Comparison of ENCODE assay signal across 25 cellular contexts in the genomic region with DNA sequence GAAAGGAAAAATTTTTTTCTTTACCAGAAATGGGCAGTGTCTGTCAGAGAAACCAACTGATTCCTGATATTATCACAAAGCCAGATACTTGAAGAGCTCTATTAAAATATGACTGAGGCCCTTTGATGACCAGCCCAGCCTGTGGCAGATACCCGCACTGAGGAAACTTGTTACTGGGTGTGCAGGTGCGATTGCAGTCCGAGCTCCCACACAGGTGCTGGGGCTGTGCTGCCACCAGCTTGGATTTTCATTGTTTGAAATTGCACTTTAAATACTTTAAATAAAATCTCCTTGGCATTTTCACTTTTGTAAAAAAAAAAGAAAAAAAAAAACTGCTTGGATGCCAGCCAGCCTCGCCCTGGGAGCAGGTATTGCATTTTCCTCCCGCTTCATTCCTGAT. TPM values are rescaled to one million over a fixed set of nuclear protein-coding genes. Genes with fewer than 3 reads are reported as not detected.
DNase-seq lines count a peak whose midpoint lies in the region; ATAC-seq and TF ChIP-seq lines count a peak whose summit lies in the region.
"Had no signal": no experiment of that assay in that cellular context is flagged by ENCODE, and none has a peak within 500 bp of the region (broad histone marks: within the 10 kb centered on the region; RNA-seq: fewer than 3 reads in every experiment).

No MANE protein-coding gene starts in this region.

- peaks cover 0 to 2% of the 10 kb centered on the region in 2 experiments; a peak in 1 of 4 replicates for H3K4me1 ChIP-seq in SK-N-SH (ENCODE audit: control insufficient read depth in 1 of 2, insufficient read depth in 2 of 2, low read depth in 1 of 2, low read length in 1 of 2)
- peaks cover 53% of the 10 kb centered on the region for H3K4me1 ChIP-seq in mammary epithelial cell (ENCODE audit: insufficient read depth, low read length)
- peaks cover 40 to 60% of the 10 kb centered on the region in 2 donors for H3K4me1 ChIP-seq in mucosa of rectum (ENCODE audit: control insufficient read depth in 2 of 2, insufficient read depth in 2 of 2, low read length in 2 of 2)
- no peaks in the 10 kb centered on the region for H3K4me1 ChIP-seq in ascending aorta

- POLR2A ChIA-PET in SK-N-SH (lab: Yijun Ruan, JAX): no interaction called here

- TF ChIP-seq RAD21 in SK-N-SH (IDR thresholded peaks at IDR 0.05; ENCODE audit: low read length): no peak

- no peak overlapping the region for H3K4me2 ChIP-seq in SK-N-SH
- H3K4me2 ChIP-seq in mammary epithelial cell (ENCODE audit: insufficient read depth, low read depth, low read length): no peak overlapping the region

- H4K20me1 ChIP-seq in SK-N-SH (ENCODE audit: insufficient read depth) (no peaks in the 10 kb centered on the region), mammary epithelial cell (ENCODE audit: insufficient read depth, low read length) (no peaks in the 10 kb centered on the region)

- TF ChIP-seq EP300 in SK-N-SH (IDR thresholded peaks at IDR 0.05; ENCODE audit: borderline replicate concordance in 1 of 2, low read depth in 1 of 2, low read length in 1 of 2): no peak

- DNase-seq in SK-N-SH (peak; percentile 23), mammary epithelial cell (peak; percentile 34), HK-2 (ENCODE audit: unreplicated experiment) (no peak), KBM-7 (no peak), ascending aorta (ENCODE audit: low spot score in 2 of 2) (no peak), medulla oblongata (ENCODE audit: extremely low spot score) (no peak)
- DNase-seq: activated CD4-positive, alpha-beta memory T cell treated with anti-CD3 and anti-CD28 coated beads for 36 hours; activated T-cell treated with anti-CD3 and anti-CD28 coated beads for 4 hours; amniotic stem cell; caudate nucleus; DMS153; HCEC 1CT; KG1; left ventricle myocardium superior; naive B cell; NCI-H1092; stimulated activated CD4-positive, alpha-beta T cell treated with anti-CD3 and anti-CD28 coated beads, Interleukin-1b, Interleukin-23, amount 100 ng/mL, for 48 hours; stimulated activated naive CD4-positive, alpha-beta T cell treated with Interleukin-2 at 50 U/mL for 16 hours; trophoblast cell had no signal

- dilution Hi-C loops in mammary epithelial cell (cut with HindIII; ENCODE audit: low sequenced_read_pairs): no loop called here

- no peak for TF ChIP-seq CTCF in SK-N-SH (IDR thresholded peaks at IDR 0.05)
- TF ChIP-seq CTCF in mammary epithelial cell (conservative IDR thresholded peaks at IDR 0.05 in 1 of 2, IDR thresholded peaks at IDR 0.05 in 1 of 2; ENCODE audit: extremely low read depth in 1 of 2, insufficient read depth in 1 of 2, low read depth in 1 of 2, low read length in 2 of 2): no peak
- TF ChIP-seq CTCF in ascending aorta (IDR thresholded peaks at IDR 0.05): no peak

- no peak overlapping the region for H3K4me3 ChIP-seq in SK-N-SH (ENCODE audit: low read depth in 2 of 2, low read length in 1 of 2)
- H3K4me3 ChIP-seq in mammary epithelial cell (replicated peaks in 1 of 3; ENCODE audit: insufficient read depth in 1 of 3, low read depth in 2 of 3, low read length in 3 of 3): no peak overlapping the region
- H3K4me3 ChIP-seq in mucosa of rectum (ENCODE audit: low read length in 2 of 2): peak overlapping the region; percentile 18 to 55
- H3K4me3 ChIP-seq in ascending aorta: no peak overlapping the region
- H3K4me3 ChIP-seq: SJSA1 had no signal

- CTCF ChIA-PET in SK-N-SH (lab: Yijun Ruan, JAX): interaction anchor here (0.7 kb wide), 1 partner anchor 39 kb away, joined by 3 read pairs; no protein-coding TSS in a partner anchor
- CTCF ChIA-PET in mammary epithelial cell (lab: Charles Lee; ENCODE audit: low non-redundant PET): no interaction called here

- H3K36me3 ChIP-seq in SK-N-SH (replicated peaks in 1 of 2; ENCODE audit: control insufficient read depth in 1 of 2, insufficient read depth in 2 of 2, low read length in 1 of 2) (no peaks in the 10 kb centered on the region), mammary epithelial cell (ENCODE audit: insufficient read depth, low read length) (no peaks in the 10 kb centered on the region), mucosa of rectum (ENCODE audit: control insufficient read depth in 2 of 2, insufficient read depth in 2 of 2, low read length in 2 of 2) (peaks cover 20 to 22% of the 10 kb centered on the region in 2 donors), ascending aorta (no peaks in the 10 kb centered on the region)
- H3K36me3 ChIP-seq: SJSA1 had no signal

- no peaks in the 10 kb centered on the region for H3K9me2 ChIP-seq in SK-N-SH

- in situ Hi-C loops in mammary epithelial cell (cut with MboI; ENCODE audit: low sequenced_read_pairs in 2 of 2): no loop called here
- in situ Hi-C loops in KBM-7 (cut with MboI; ENCODE audit: low pct_unique_long_range_greater_than_20kb, low sequenced_read_pairs): no loop called here

- no peaks in the 10 kb centered on the region; the same call in 1 of the 2 replicates for H3K27me3 ChIP-seq in SK-N-SH (ENCODE audit: insufficient read depth)
- H3K27me3 ChIP-seq in mammary epithelial cell (ENCODE audit: insufficient read depth, low read length): no peaks in the 10 kb centered on the region
- H3K27me3 ChIP-seq in mucosa of rectum (ENCODE audit: control insufficient read depth in 2 of 2, insufficient read depth in 2 of 2, low read length in 2 of 2): no peaks in the 10 kb centered on the region
- H3K27me3 ChIP-seq in ascending aorta: no peaks in the 10 kb centered on the region
- H3K27me3 ChIP-seq: SJSA1 had no signal

- H3K9me3 ChIP-seq in SK-N-SH (no peaks in the 10 kb centered on the region), mammary epithelial cell (replicated peaks; ENCODE audit: insufficient read depth, low read length) (no peaks in the 10 kb centered on the region), mucosa of rectum (ENCODE audit: control insufficient read depth in 2 of 2, low read length in 2 of 2) (no peaks in the 10 kb centered on the region), ascending aorta (no peaks in the 10 kb centered on the region)
- H3K9me3 ChIP-seq: SJSA1 had no signal

- 75% methylated on average over 5 of the region's 5 CpGs for WGBS in SK-N-SH (ENCODE audit: low lambda C conversion rate)
- WGBS in mammary epithelial cell (ENCODE audit: low coverage, missing lambda C conversion rate): 33% methylated on average over 5 of the region's 5 CpGs

- H3K27ac ChIP-seq in SK-N-SH (ENCODE audit: low read depth in 2 of 2, low read length in 1 of 2): no peak overlapping the region
- H3K27ac ChIP-seq in mammary epithelial cell (ENCODE audit: insufficient read depth, low read depth, low read length): no peak overlapping the region
- H3K27ac ChIP-seq in mucosa of rectum (ENCODE audit: low read depth in 2 of 2, low read length in 2 of 2): peak overlapping the region; percentile 91 to 94
- no peak overlapping the region for H3K27ac ChIP-seq in ascending aorta
- H3K27ac ChIP-seq: SJSA1 had no signal

- no peaks in the 10 kb centered on the region for H3F3A ChIP-seq in SK-N-SH (replicated peaks; ENCODE audit: insufficient read depth)

- H3K79me2 ChIP-seq in SK-N-SH (ENCODE audit: insufficient read depth): no peaks in the 10 kb centered on the region
- H3K79me2 ChIP-seq in mammary epithelial cell (ENCODE audit: insufficient read depth, low read length): peaks cover 8% of the 10 kb centered on the region

- BruUV-seq in mammary epithelial cell (replicated peaks; lab: Mats Ljungman, UMichigan): no TSS peak

- H2AFZ ChIP-seq in SK-N-SH (ENCODE audit: low read depth) (no peak overlapping the region), mammary epithelial cell (ENCODE audit: low read depth, low read length) (no peak overlapping the region)

- no peak for ATAC-seq in SK-N-SH treated with all-trans-retinoic acid at 6 μM for 48 hours
- ATAC-seq: esophagus mucosa, left ventricle myocardium superior, WTC11 had no signal

- intact Hi-C loops in mammary epithelial cell (cut with micrococcal nuclease): no loop called here
- intact Hi-C loops in ascending aorta (cut with DNase I): no loop called here

- H3K9ac ChIP-seq in SK-N-SH: no peak overlapping the region
- no peak overlapping the region for H3K9ac ChIP-seq in mammary epithelial cell (ENCODE audit: insufficient read depth, low read length)
- H3K9ac ChIP-seq in mucosa of rectum (ENCODE audit: low read depth in 1 of 2, low read length in 2 of 2): peak overlapping the region; percentile 15 to 66

TF ChIP-seq in SK-N-SH, 30 proteins besides CTCF, POLR2A, EP300 and RAD21 (continues in another document):
- TF ChIP-seq TEAD4 (IDR thresholded peaks at IDR 0.05; ENCODE audit: borderline replicate concordance, insufficient read depth): no peak
- TF ChIP-seq, protein P1, sequence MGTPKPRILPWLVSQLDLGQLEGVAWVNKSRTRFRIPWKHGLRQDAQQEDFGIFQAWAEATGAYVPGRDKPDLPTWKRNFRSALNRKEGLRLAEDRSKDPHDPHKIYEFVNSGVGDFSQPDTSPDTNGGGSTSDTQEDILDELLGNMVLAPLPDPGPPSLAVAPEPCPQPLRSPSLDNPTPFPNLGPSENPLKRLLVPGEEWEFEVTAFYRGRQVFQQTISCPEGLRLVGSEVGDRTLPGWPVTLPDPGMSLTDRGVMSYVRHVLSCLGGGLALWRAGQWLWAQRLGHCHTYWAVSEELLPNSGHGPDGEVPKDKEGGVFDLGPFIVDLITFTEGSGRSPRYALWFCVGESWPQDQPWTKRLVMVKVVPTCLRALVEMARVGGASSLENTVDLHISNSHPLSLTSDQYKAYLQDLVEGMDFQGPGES (IDR thresholded peaks at IDR 0.05; ENCODE audit: low read depth, low read length): no peak
- TF ChIP-seq RXRA (IDR thresholded peaks at IDR 0.05; ENCODE audit: borderline replicate concordance, low read depth): no peak
- TF ChIP-seq TCF12 (IDR thresholded peaks at IDR 0.05): no peak

TF ChIP-seq in SK-N-SH treated with all-trans-retinoic acid at 6 μM for 48 hours, 23 proteins besides CTCF, POLR2A, EP300 and RAD21 (continues in another document):
- no peak for TF ChIP-seq TOX (CRISPR knock-in tag; IDR thresholded peaks at IDR 0.05; ENCODE audit: borderline replicate concordance)

RNA-seq across cellular contexts. Expression of gene EHF, which starts 21.1 kb away (rescaled TPM):
- not detected in 2 replicates for polyA plus RNA-seq in SK-N-SH (2012; rRNA removed)
- polyA plus RNA-seq in SK-N-SH (2012; cell fraction: cytosol; rRNA removed): not detected in 2 replicates
- polyA plus RNA-seq in SK-N-SH (2012; cell fraction: nucleus; rRNA removed): not detected in 2 replicates
- 10 to 100 TPM in 1 of 2 donors, 1 to 10 TPM in 1; 9.7 to 41.9 TPM for total RNA-seq in mammary epithelial cell
- 6.4 TPM for polyA plus RNA-seq in mammary epithelial cell
- polyA minus RNA-seq in mammary epithelial cell: 5.1 TPM
- total RNA-seq in ascending aorta: not detected
- total RNA-seq: activated CD4-positive, alpha-beta memory T cell treated with anti-CD3 and anti-CD28 coated beads for 36 hours; osteocyte; SJSA1 had no signal

Comparison
In these comparisons a context has a peak if more than half of its experiments do, and no peak if none do; other contexts are left out.
1. DNase-seq: peak in SK-N-SH (single experiment) and mammary epithelial cell (single experiment); none in HK-2 (single experiment), KBM-7 (single experiment), ascending aorta (0 of 2) and medulla oblongata (single experiment).
2. H3K27ac ChIP-seq: peak in mucosa of rectum (2 of 2); none in SK-N-SH (0 of 2), mammary epithelial cell (single experiment) and ascending aorta (0 of 2).
3. H3K4me3 ChIP-seq: peak in mucosa of rectum (2 of 2); none in SK-N-SH (0 of 2), mammary epithelial cell (0 of 3) and ascending aorta (0 of 2).
4. H3K9ac ChIP-seq: peak in mucosa of rectum (2 of 2); none in SK-N-SH (single experiment) and mammary epithelial cell (single experiment).
5. RNA of gene EHF, which starts 21.1 kb away (total RNA-seq): 9.7 to 41.9 TPM in mammary epithelial cell; not detected in ascending aorta (single experiment); every median in the first group is over 10 times any median in the second.